In genomic region chr3:186619787-186620212, GRCh38 we compare ENCODE assay signal across 12 cellular contexts. TPM values are rescaled to one million over a fixed set of nuclear protein-coding genes. Genes with fewer than 3 reads are reported as not detected.
"Had no signal": no experiment of that assay in that cellular context is flagged by ENCODE, and none has a peak within 500 bp of the region (broad histone marks: within the 10 kb centered on the region; RNA-seq: fewer than 3 reads in every experiment).

No MANE protein-coding gene starts in this region.

- DNase-seq: GM23248, GOT3, H7, H9, HCEC 1CT, HFFc6 had no signal

- FAIRE-seq: H1, H54 had no signal

- H3K9me3 ChIP-seq: HAP-1 had no signal

- H3K27ac ChIP-seq: GM23248 had no signal

- ATAC-seq: GM23338, HCT116 had no signal

- H3K4me2 ChIP-seq: GM23338 had no signal

- H2AFZ ChIP-seq: GM23248, GM23338 had no signal

- H3K36me3 ChIP-seq: HAP-1 had no signal

- H3K4me1 ChIP-seq: HAP-1 had no signal

- H3K4me3 ChIP-seq: GM23248, GM23338, HAP-1 had no signal

- H3K9ac ChIP-seq: GM23248 had no signal

RNA-seq across cellular contexts. Expression of gene AHSG, which starts 6.9 kb away (rescaled TPM):
- total RNA-seq: GM23248, H4, H7, H9, HFFc6 had no signal
- polyA plus RNA-seq: GM23248 had no signal

RNA-seq across cellular contexts. Expression of gene FETUB, which starts 20.4 kb away (rescaled TPM):
- total RNA-seq: GM23248, GM23338, H1, H4, H7, H9, HFFc6 had no signal
- polyA plus RNA-seq: GM23248 had no signal

RNA-seq across cellular contexts. Expression of gene HRG, which starts 46.0 kb away (rescaled TPM):
- total RNA-seq: GM23248, GM23338, H4, H9, HFFc6 had no signal
- polyA plus RNA-seq: GM23248, GM23338 had no signal
